13 cellular contexts compared by ENCODE assay signal in genomic region chr20:39358052-39358451, GRCh38.
DNase-seq lines count a peak whose midpoint lies in the region; ATAC-seq and TF ChIP-seq lines count a peak whose summit lies in the region.
"Had no signal": no experiment of that assay in that cellular context is flagged by ENCODE, and none has a peak within 500 bp of the region (broad histone marks: within the 10 kb centered on the region; RNA-seq: fewer than 3 reads in every experiment).

No MANE protein-coding gene starts in this region.

- no peak for TF ChIP-seq CTCF in right atrium auricular region (IDR thresholded peaks at IDR 0.05)
- TF ChIP-seq CTCF in heart left ventricle (IDR thresholded peaks at IDR 0.05), result no peak
- no peak for TF ChIP-seq CTCF in upper lobe of left lung (IDR thresholded peaks at IDR 0.05)
- no peak for TF ChIP-seq CTCF in thyroid gland (IDR thresholded peaks at IDR 0.05)

- 69 to 87% (median 78%) methylated on average over 1 of the region's 1 CpG for WGBS in heart left ventricle, 4 donors
- WGBS in upper lobe of left lung, 2 donors, result 63 to 71% methylated on average over 1 of the region's 1 CpG
- 71 to 76% methylated on average over 1 of the region's 1 CpG for WGBS in thyroid gland, 2 donors

- H3K36me3 ChIP-seq in right atrium auricular region (no peaks in the 10 kb centered on the region), heart left ventricle (no peaks in the 10 kb centered on the region), upper lobe of left lung (no peaks in the 10 kb centered on the region), thyroid gland (no peaks in the 10 kb centered on the region)

- H3K4me1 ChIP-seq in right atrium auricular region, result no peaks in the 10 kb centered on the region
- peaks cover 0 to 6% (median 0%) of the 10 kb centered on the region in 12 donors for H3K4me1 ChIP-seq in heart left ventricle
- peaks cover 0 to 16% (median 0%) of the 10 kb centered on the region in 4 donors for H3K4me1 ChIP-seq in upper lobe of left lung
- H3K4me1 ChIP-seq in thyroid gland, result no peaks in the 10 kb centered on the region
- H3K4me1 ChIP-seq: testis had no signal

- peak in 1 of 4 donors; percentile 27 for TF ChIP-seq EP300 in upper lobe of left lung (IDR thresholded peaks at IDR 0.05)

- H3K4me3 ChIP-seq in right atrium auricular region (no peak overlapping the region), heart left ventricle (no peak overlapping the region), upper lobe of left lung (no peak overlapping the region), thyroid gland (replicated peaks in 1 of 3) (no peak overlapping the region)
- H3K4me3 ChIP-seq: testis had no signal

- H3K27ac ChIP-seq in right atrium auricular region (no peak overlapping the region), heart left ventricle (peak overlapping the region in 4 of 12 donors; percentile 39 to 56 (median 49)), upper lobe of left lung (peak overlapping the region in 1 of 4 donors; percentile 43), thyroid gland (no peak overlapping the region)
- H3K27ac ChIP-seq: testis had no signal

- intact Hi-C loops in Right ventricle myocardium inferior (cut with DNase I) (no loop called here), heart left ventricle (cut with DNase I) (no loop called here), thyroid gland (cut with DNase I) (no loop called here)

- no peak for TF ChIP-seq POLR2A in heart left ventricle (IDR thresholded peaks at IDR 0.05)
- TF ChIP-seq POLR2A in upper lobe of left lung (IDR thresholded peaks at IDR 0.05), result no peak
- no peak for TF ChIP-seq POLR2A in thyroid gland (IDR thresholded peaks at IDR 0.05)

- H3K9me3 ChIP-seq in right atrium auricular region (no peaks in the 10 kb centered on the region), heart left ventricle (no peaks in the 10 kb centered on the region), upper lobe of left lung (no peaks in the 10 kb centered on the region), thyroid gland (no peaks in the 10 kb centered on the region)
- H3K9me3 ChIP-seq: testis had no signal

- H3K27me3 ChIP-seq in right atrium auricular region, result no peaks in the 10 kb centered on the region
- H3K27me3 ChIP-seq in heart left ventricle, result no peaks in the 10 kb centered on the region
- no peaks in the 10 kb centered on the region for H3K27me3 ChIP-seq in upper lobe of left lung
- H3K27me3 ChIP-seq in thyroid gland, result no peaks in the 10 kb centered on the region
- H3K27me3 ChIP-seq: testis had no signal

- ATAC-seq in Right ventricle myocardium inferior (peak; percentile 71), HG03432 (IDR thresholded peaks at IDR 0.05; ENCODE audit: unreplicated experiment) (peak; percentile 75), heart left ventricle (peak; percentile 59 to 88 (median 81)), upper lobe of left lung (ENCODE audit: low FRiP score in 2 of 2) (peak; percentile 59 to 76), HG02885 (IDR thresholded peaks at IDR 0.05; ENCODE audit: poor library complexity, unreplicated experiment) (no peak)

- DNase-seq in Right ventricle myocardium inferior (ENCODE audit: missing footprints) (no peak), right atrium auricular region (ENCODE audit: low spot score) (no peak), heart left ventricle (peak in 3 of 5 donors; percentile 19 to 29 (median 19)), upper lobe of left lung (peak in 1 of 2 donors; percentile 22), thyroid gland (no peak), H4 (ENCODE audit: low spot score) (no peak)
- DNase-seq: activated T-cell treated with anti-CD3 and anti-CD28 coated beads, Interleukin-2, amount 50 U/mL, for 48 hours; DMS153; NCI-H446 treated with DMSO at 0.1 percent for 48 hours; SHP77 treated with DMSO at 0.1 percent for 48 hours; testis had no signal

Comparison
In these comparisons a context has a peak if more than half of its experiments do, and no peak if none do; other contexts are left out.
1. DNase-seq: peak in heart left ventricle (3 of 5); none in Right ventricle myocardium inferior (single experiment), right atrium auricular region (single experiment), thyroid gland (0 of 2) and H4 (single experiment).